ENCODE assay signal across 8 cellular contexts in genomic region chr4:77155631-77156345, GRCh38. TPM values are rescaled to one million over a fixed set of nuclear protein-coding genes. Genes with fewer than 3 reads are reported as not detected.
DNase-seq lines count a peak whose midpoint lies in the region; ATAC-seq, FAIRE-seq and TF ChIP-seq lines count a peak whose summit lies in the region.

No MANE protein-coding gene starts in this region.

- H4K20me1 ChIP-seq in DOHH2 (ENCODE audit: control insufficient read depth, insufficient read depth, low read depth, low read length), result peaks cover 18% of the 10 kb centered on the region
- peaks cover 3% of the 10 kb centered on the region for H4K20me1 ChIP-seq in osteoblast (ENCODE audit: insufficient read depth, low read length)

- H3K9me2 ChIP-seq in DOHH2 (replicated peaks; ENCODE audit: control insufficient read depth, low read length), result no peaks in the 10 kb centered on the region

- peak overlapping the region; percentile 92 for H3K4me3 ChIP-seq in DOHH2 (ENCODE audit: low read length)
- peak overlapping the region; percentile 92 to 97 for H3K4me3 ChIP-seq in duodenal mucosa (ENCODE audit: low read depth in 1 of 2, low read length in 2 of 2)
- H3K4me3 ChIP-seq in osteoblast (ENCODE audit: insufficient read depth, low read length), result peak overlapping the region; percentile 96
- H3K4me3 ChIP-seq in small intestine (ENCODE audit: low read depth in 1 of 2, low read length in 2 of 2), result no peak overlapping the region

- peak overlapping the region; percentile 100 for H3K27ac ChIP-seq in DOHH2 (ENCODE audit: low read depth, low read length)
- H3K27ac ChIP-seq in duodenal mucosa (ENCODE audit: low read depth, low read length), result no peak overlapping the region
- H3K27ac ChIP-seq in osteoblast (ENCODE audit: low read depth, low read length), result no peak overlapping the region
- no peak overlapping the region for H3K27ac ChIP-seq in small intestine (ENCODE audit: low read depth in 1 of 2, low read length in 1 of 2)

- peak overlapping the region; percentile 40 to 60 for H3K9ac ChIP-seq in duodenal mucosa (ENCODE audit: low read depth in 1 of 2, low read length in 2 of 2)

- peaks cover 33% of the 10 kb centered on the region for H3K36me3 ChIP-seq in DOHH2 (ENCODE audit: control insufficient read depth, low read length)
- H3K36me3 ChIP-seq in duodenal mucosa (ENCODE audit: control insufficient read depth in 1 of 2, insufficient read depth in 2 of 2, low read length in 2 of 2), result peaks cover 3% of the 10 kb centered on the region in 2 donors
- peaks cover 16% of the 10 kb centered on the region for H3K36me3 ChIP-seq in osteoblast (ENCODE audit: insufficient read depth, low read length)
- H3K36me3 ChIP-seq in small intestine (ENCODE audit: control insufficient read depth in 2 of 2, insufficient read depth in 2 of 2, low read length in 2 of 2), result peaks cover 0 to 2% of the 10 kb centered on the region in 2 donors

- H3K4me2 ChIP-seq in DOHH2 (ENCODE audit: low read length), result peak overlapping the region; percentile 97
- H3K4me2 ChIP-seq in osteoblast (ENCODE audit: insufficient read depth, low read length), result peak overlapping the region; percentile 98

- H3K9me3 ChIP-seq in DOHH2 (ENCODE audit: control insufficient read depth, insufficient read depth, low read length), result no peaks in the 10 kb centered on the region
- no peaks in the 10 kb centered on the region for H3K9me3 ChIP-seq in duodenal mucosa (ENCODE audit: control insufficient read depth in 1 of 2, low read length in 2 of 2)
- no peaks in the 10 kb centered on the region for H3K9me3 ChIP-seq in osteoblast (ENCODE audit: low read depth, low read length)
- H3K9me3 ChIP-seq in small intestine (ENCODE audit: control insufficient read depth, low read depth), result no peaks in the 10 kb centered on the region

- H3K27me3 ChIP-seq in DOHH2 (ENCODE audit: control insufficient read depth, low read length) (no peaks in the 10 kb centered on the region), duodenal mucosa (ENCODE audit: control insufficient read depth in 1 of 2, insufficient read depth in 2 of 2, low read length in 2 of 2) (no peaks in the 10 kb centered on the region), osteoblast (ENCODE audit: insufficient read depth, low read length) (peaks cover 38% of the 10 kb centered on the region), small intestine (ENCODE audit: control insufficient read depth in 2 of 2, insufficient read depth in 2 of 2, low read length in 2 of 2) (no peaks in the 10 kb centered on the region)

- H2AFZ ChIP-seq in osteoblast (ENCODE audit: low read length), result peak overlapping the region; percentile 96

- peak; percentile 74 for DNase-seq in NCI-H146 treated with DMSO at 0.1 percent for 48 hours (lab: John Stamatoyannopoulos, UW; ENCODE audit: unreplicated experiment)
- no peak for DNase-seq in osteoblast (ENCODE audit: insufficient read length, low spot score, missing footprints)
- no peak for DNase-seq in iPS-NIHi11 (ENCODE audit: low spot score)
- DNase-seq in small intestine, result no peak

- H3K79me2 ChIP-seq in DOHH2 (ENCODE audit: control insufficient read depth, low read length) (peaks cover 35% of the 10 kb centered on the region), osteoblast (ENCODE audit: insufficient read depth, low read length) (peaks cover 7% of the 10 kb centered on the region)

- ATAC-seq in HG03159 (IDR thresholded peaks at IDR 0.05; ENCODE audit: unreplicated experiment) (no peak), GM18502 (IDR thresholded peaks at IDR 0.05; ENCODE audit: poor library complexity, unreplicated experiment) (no peak)

- TF ChIP-seq CTCF in DOHH2 (IDR thresholded peaks at IDR 0.05; ENCODE audit: low read depth, low read length, poor library complexity, severe bottlenecking) (no peak), osteoblast (IDR thresholded peaks at IDR 0.05; ENCODE audit: extremely low read depth, low read depth, low read length) (no peak)

- H3F3A ChIP-seq in DOHH2 (ENCODE audit: control insufficient read depth, insufficient read depth), result peaks cover 40% of the 10 kb centered on the region

- WGBS in small intestine, 3 donors, result 27 to 46% (median 36%) methylated on average over 14 of the region's 14 CpGs

- FAIRE-seq in small intestine (lab: Jason Lieb, UNC), result no peak

- H3K4me1 ChIP-seq in DOHH2 (ENCODE audit: control insufficient read depth, low read length), result peaks cover 72% of the 10 kb centered on the region
- peaks cover 24 to 40% of the 10 kb centered on the region in 2 donors for H3K4me1 ChIP-seq in duodenal mucosa (ENCODE audit: control insufficient read depth in 1 of 2, insufficient read depth in 2 of 2, low read length in 2 of 2)
- H3K4me1 ChIP-seq in osteoblast (ENCODE audit: insufficient read depth, low read length), result peaks cover 20% of the 10 kb centered on the region
- H3K4me1 ChIP-seq in small intestine (ENCODE audit: control insufficient read depth in 2 of 2, insufficient read depth in 1 of 2, low read depth in 1 of 2, low read length in 1 of 2), result peaks cover 0 to 4% of the 10 kb centered on the region in 2 donors

RNA-seq across cellular contexts. Expression of gene CCNG2, which starts 1.2 kb away (rescaled TPM):
- 45.4 and 49.2 TPM in 2 replicates for total RNA-seq in osteoblast
- polyA plus RNA-seq in small intestine, result 10 to 100 TPM in 2 of 3 donors, 1 to 10 TPM in 1; 9.2 to 13.8 (median 10.3) TPM

Comparison
In these comparisons a context has a peak if more than half of its experiments do, and no peak if none do; other contexts are left out.
1. H3K4me3 ChIP-seq: peak in DOHH2 (single experiment), duodenal mucosa (2 of 2) and osteoblast (single experiment); none in small intestine (0 of 2).